Comparison of ENCODE assay signal across 10 cellular contexts in the genomic region with DNA sequence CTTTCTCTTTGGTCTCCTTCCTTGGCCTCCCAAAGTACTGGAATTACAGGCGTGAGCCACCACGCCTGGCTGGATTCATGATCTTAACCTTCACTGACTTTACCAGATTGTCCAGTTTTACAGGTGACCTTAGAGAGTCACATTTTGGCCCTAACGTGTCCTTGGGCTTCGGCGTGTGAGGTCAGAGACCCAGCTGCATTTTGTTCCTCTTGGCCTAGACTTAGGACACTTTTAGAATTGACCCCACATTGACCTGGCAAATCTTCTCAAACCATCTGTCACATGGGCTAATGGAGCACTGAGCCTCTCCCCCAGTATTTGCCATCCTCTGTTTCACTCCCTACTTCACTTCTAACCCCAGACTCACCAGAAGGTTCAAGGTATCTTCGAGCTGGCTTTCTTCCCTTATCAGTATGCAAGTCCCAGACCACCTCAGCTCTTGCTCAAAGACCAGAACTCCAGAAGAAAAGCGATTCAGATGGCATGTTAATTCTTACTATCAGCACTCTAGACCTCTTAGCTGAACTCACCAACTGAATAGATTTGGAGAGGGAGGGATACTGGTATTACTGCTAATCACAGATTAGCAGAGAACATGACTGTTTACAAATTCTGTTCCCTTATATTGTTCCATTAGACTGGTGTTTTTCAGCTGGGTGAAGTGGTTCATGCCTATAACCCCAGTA. TPM values are rescaled to one million over a fixed set of nuclear protein-coding genes. Genes with fewer than 3 reads are reported as not detected.
DNase-seq lines count a peak whose midpoint lies in the region; ATAC-seq and TF ChIP-seq lines count a peak whose summit lies in the region.
"Had no signal": no experiment of that assay in that cellular context is flagged by ENCODE, and none has a peak within 500 bp of the region (broad histone marks: within the 10 kb centered on the region; RNA-seq: fewer than 3 reads in every experiment).

No MANE protein-coding gene starts in this region.

- H3K36me3 ChIP-seq in BLaER1: 0 out of 2 replicates have a peak, but pooled peaks cover 10% of the 10 kb centered on the region
- H3K36me3 ChIP-seq: thoracic aorta had no signal

- H3K27me3 ChIP-seq in BLaER1: no peaks in the 10 kb centered on the region

- DNase-seq in activated naive CD8-positive, alpha-beta T cell treated with anti-CD3 and anti-CD28 coated beads, Interleukin-2, amount 10 ng/mL, durations not matched to agents 7 days and 5 days: no peak
- DNase-seq in natural killer cell: no peak
- no peak for DNase-seq in SKM-1 (lab: John Stamatoyannopoulos, UW; ENCODE audit: unreplicated experiment)
- DNase-seq in GM20000 (ENCODE audit: low spot score): no peak
- no peak for DNase-seq in stimulated activated CD4-positive, alpha-beta T cell treated with anti-CD3 and anti-CD28 coated beads, Interleukin-2, amount 100 ng/mL, for 24 hours
- DNase-seq: DMS79 had no signal

- peak overlapping the region; percentile 81 for H3K4me2 ChIP-seq in BLaER1

- H3K4me1 ChIP-seq in BLaER1: peaks cover 71% of the 10 kb centered on the region

- no peaks in the 10 kb centered on the region for H3K9me3 ChIP-seq in BLaER1
- H3K9me3 ChIP-seq: thoracic aorta had no signal

- H3K4me3 Mint-ChIP-seq in IgD-negative memory B cell: peak overlapping the region; percentile 25 to 93 (median 66)
- peak overlapping the region; percentile 87 for H3K4me3 Mint-ChIP-seq in activated naive CD8-positive, alpha-beta T cell treated with anti-CD3 and anti-CD28 coated beads, Interleukin-2, amount 10 ng/mL, durations not matched to agents 7 days and 5 days
- peak overlapping the region; percentile 78 for H3K4me3 Mint-ChIP-seq in natural killer cell

- peaks cover 17 to 29% (median 18%) of the 10 kb centered on the region in 3 donors for H3K4me1 Mint-ChIP-seq in IgD-negative memory B cell
- H3K4me1 Mint-ChIP-seq in activated naive CD8-positive, alpha-beta T cell treated with anti-CD3 and anti-CD28 coated beads, Interleukin-2, amount 10 ng/mL, durations not matched to agents 7 days and 5 days: peaks cover 39% of the 10 kb centered on the region
- peaks cover 55 to 65% of the 10 kb centered on the region in 2 donors for H3K4me1 Mint-ChIP-seq in natural killer cell

- TF ChIP-seq CTCF in natural killer cell (IDR thresholded peaks at IDR 0.05) (no peak), GM20000 (IDR thresholded peaks at IDR 0.05; ENCODE audit: extremely low read depth, missing control alignments) (no peak)

- H3K9ac ChIP-seq in BLaER1: no peak overlapping the region

- H3K36me3 Mint-ChIP-seq in IgD-negative memory B cell (peaks cover 2% of the 10 kb centered on the region), natural killer cell (no peaks in the 10 kb centered on the region)
- peaks cover 6% of the 10 kb centered on the region for H3K36me3 Mint-ChIP-seq in activated naive CD8-positive, alpha-beta T cell treated with anti-CD3 and anti-CD28 coated beads, Interleukin-2, amount 10 ng/mL, durations not matched to agents 7 days and 5 days

- peaks cover 18% of the 10 kb centered on the region for H4K20me1 ChIP-seq in BLaER1

- H3K27ac ChIP-seq in BLaER1: no peak overlapping the region

- POLR2A ChIA-PET in activated naive CD8-positive, alpha-beta T cell treated with anti-CD3 and anti-CD28 coated beads, Interleukin-2, amount 10 ng/mL, durations not matched to agents 7 days and 5 days (lab: Charles Lee): interaction anchor here (0.5 to 3.0 kb wide), 5 partner anchors 9 to 68 kb away, joined by 3 to 7 read pairs (median 4); no protein-coding TSS in a partner anchor

- H3K27me3 Mint-ChIP-seq in IgD-negative memory B cell (no peaks in the 10 kb centered on the region), natural killer cell (ENCODE audit: low read depth in 2 of 2) (no peaks in the 10 kb centered on the region)
- no peaks in the 10 kb centered on the region for H3K27me3 Mint-ChIP-seq in activated naive CD8-positive, alpha-beta T cell treated with anti-CD3 and anti-CD28 coated beads, Interleukin-2, amount 10 ng/mL, durations not matched to agents 7 days and 5 days

- intact Hi-C loops in natural killer cell (cut with micrococcal nuclease): no loop called here

- H3K4me3 ChIP-seq in BLaER1: no peak overlapping the region

- no peaks in the 10 kb centered on the region for H3K9me3 Mint-ChIP-seq in IgD-negative memory B cell
- no peaks in the 10 kb centered on the region for H3K9me3 Mint-ChIP-seq in activated naive CD8-positive, alpha-beta T cell treated with anti-CD3 and anti-CD28 coated beads, Interleukin-2, amount 10 ng/mL, durations not matched to agents 7 days and 5 days
- no peaks in the 10 kb centered on the region for H3K9me3 Mint-ChIP-seq in natural killer cell

- ATAC-seq in activated naive CD8-positive, alpha-beta T cell treated with anti-CD3 and anti-CD28 coated beads, Interleukin-2, amount 10 ng/mL, durations not matched to agents 7 days and 5 days (ENCODE audit: low read depth): no peak
- no peak for ATAC-seq in natural killer cell
- no peak for ATAC-seq in HG03159 (IDR thresholded peaks at IDR 0.05; ENCODE audit: unreplicated experiment)

- H3K27ac Mint-ChIP-seq in IgD-negative memory B cell: peak overlapping the region in 2 of 3 donors; percentile 50 to 93
- peak overlapping the region; percentile 70 for H3K27ac Mint-ChIP-seq in activated naive CD8-positive, alpha-beta T cell treated with anti-CD3 and anti-CD28 coated beads, Interleukin-2, amount 10 ng/mL, durations not matched to agents 7 days and 5 days
- H3K27ac Mint-ChIP-seq in natural killer cell: peak overlapping the region; percentile 90 to 100

RNA-seq across cellular contexts. Expression of a gene that starts 1.8 kb away (rescaled TPM):
- polyA plus RNA-seq in IgD-negative memory B cell: 210 TPM
- total RNA-seq in activated naive CD8-positive, alpha-beta T cell treated with anti-CD3 and anti-CD28 coated beads, Interleukin-2, amount 10 ng/mL, durations not matched to agents 7 days and 5 days: 100 to 1,000 TPM; 180 to 200 TPM
- total RNA-seq in natural killer cell: 100 to 1,000 TPM; 437 to 514 (median 457) TPM

RNA-seq across cellular contexts. Expression of a gene that starts 56.8 kb away (rescaled TPM):
- polyA plus RNA-seq in IgD-negative memory B cell: 28.8 TPM
- total RNA-seq in activated naive CD8-positive, alpha-beta T cell treated with anti-CD3 and anti-CD28 coated beads, Interleukin-2, amount 10 ng/mL, durations not matched to agents 7 days and 5 days: 10 to 100 TPM; 87.8 to 94.3 TPM
- total RNA-seq in natural killer cell: 100 to 1,000 TPM; 241 to 304 (median 270) TPM
